Comparison of ENCODE assay signal across 10 cellular contexts in the genomic region with DNA sequence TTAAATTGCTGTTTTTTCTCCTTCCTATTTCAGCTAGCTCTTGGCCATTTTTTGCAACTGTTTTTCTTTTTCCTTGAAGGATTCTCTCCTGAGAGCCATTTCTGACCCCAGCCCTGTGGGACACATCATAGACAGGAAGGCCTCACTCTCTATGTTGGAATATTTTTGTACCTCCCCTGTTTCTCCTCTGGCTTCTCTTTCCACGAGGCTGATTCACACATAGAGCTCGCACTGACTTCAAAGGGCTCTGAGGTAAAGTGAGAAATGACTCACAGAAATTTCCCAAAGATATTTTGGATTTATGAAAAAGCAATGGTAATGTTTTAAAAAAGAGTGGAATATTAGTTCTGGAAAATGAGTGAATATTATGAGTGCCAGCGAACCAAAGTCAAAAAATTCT.
"Had no signal": no experiment of that assay in that cellular context is flagged by ENCODE, and none has a peak within 500 bp of the region (broad histone marks: within the 10 kb centered on the region; RNA-seq: fewer than 3 reads in every experiment).

No MANE protein-coding gene starts in this region.

- H3K27me3 ChIP-seq: adrenal gland, brain microvascular endothelial cell, dorsolateral prefrontal cortex, esophagus muscularis mucosa, left lung, pancreas had no signal

- H3K36me3 ChIP-seq: adrenal gland, brain microvascular endothelial cell, esophagus muscularis mucosa, left lung, pancreas had no signal

- ATAC-seq: left lung; stimulated activated memory B cell treated with anti-CD40 and anti-IgM and Interleukin-4, amounts not matched to agents 10 μg/mL and 1 μg/mL and 100 μg/mL, for 72 hours had no signal

- H3K9me3 ChIP-seq: adrenal gland, esophagus muscularis mucosa, left lung, pancreas had no signal

- H3K4me3 ChIP-seq: adrenal gland, dorsolateral prefrontal cortex, esophagus muscularis mucosa, left lung, pancreas had no signal

- H3K4me1 ChIP-seq: adrenal gland, esophagus muscularis mucosa, left lung, pancreas had no signal

- H3K27ac ChIP-seq: adrenal gland, brain microvascular endothelial cell, dorsolateral prefrontal cortex, esophagus muscularis mucosa, left lung, pancreas had no signal

- DNase-seq: activated CD4-positive, alpha-beta T cell treated with anti-CD3 and anti-CD28 coated beads, Interleukin-2, amount 50 U/mL, for 1 hour; activated naive CD4-positive, alpha-beta T cell treated with anti-CD3 and anti-CD28 coated beads, Interleukin-2, amount 10 ng/mL, durations not matched to agents 7 days and 5 days; adrenal gland; brain microvascular endothelial cell; dorsolateral prefrontal cortex; left lung; pancreas had no signal

- FAIRE-seq: endometrium, pancreas had no signal
